In the genomic region with DNA sequence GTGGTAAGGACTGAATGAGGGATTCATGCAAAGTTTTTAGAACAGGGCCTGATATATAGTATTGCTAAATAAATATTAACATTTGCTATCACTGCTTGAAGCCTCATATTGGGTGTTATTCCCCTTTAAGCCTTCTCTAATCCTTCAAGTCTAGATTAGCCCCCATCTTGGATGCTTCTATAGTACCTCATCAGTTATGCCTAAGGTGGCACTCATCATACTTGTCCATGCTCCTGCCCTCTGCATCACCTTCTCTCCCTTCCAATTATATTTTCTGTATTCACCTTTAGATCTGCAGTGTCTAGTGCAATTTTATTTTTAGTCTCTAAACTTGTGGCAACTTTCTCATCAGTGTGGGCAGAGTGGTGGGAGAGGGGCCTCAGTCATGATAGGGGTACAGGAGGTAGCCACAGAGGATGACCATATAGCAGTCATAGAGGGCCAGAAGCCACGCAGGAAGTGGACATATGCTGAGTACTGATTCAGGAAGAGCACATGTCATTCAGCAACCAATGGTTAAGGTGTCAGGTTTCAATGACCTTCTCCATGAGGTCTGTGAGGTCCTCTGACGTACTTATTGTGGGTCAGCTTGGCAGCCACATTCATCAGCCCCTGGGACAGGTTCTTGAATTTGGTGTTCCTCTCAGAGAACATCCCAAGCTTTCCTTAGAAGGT, we compare ENCODE assay signal across 8 cellular contexts. TPM values are rescaled to one million over a fixed set of nuclear protein-coding genes. Genes with fewer than 3 reads are reported as not detected.
DNase-seq lines count a peak whose midpoint lies in the region; ATAC-seq and TF ChIP-seq lines count a peak whose summit lies in the region.

No MANE protein-coding gene starts in this region.

- H3K36me3 ChIP-seq in HEK293 (ENCODE audit: control insufficient read depth in 2 of 2, insufficient read depth in 1 of 2, low read length in 2 of 2) = no peaks in the 10 kb centered on the region
- H3K36me3 ChIP-seq in Peyer's patch = no peaks in the 10 kb centered on the region
- no peaks in the 10 kb centered on the region for H3K36me3 ChIP-seq in muscle layer of colon (ENCODE audit: insufficient read depth, low read length)

- H3K27me3 ChIP-seq in Peyer's patch (no peaks in the 10 kb centered on the region), muscle layer of colon (ENCODE audit: control insufficient read depth in 1 of 2, insufficient read depth in 2 of 2, low read length in 2 of 2) (no peaks in the 10 kb centered on the region)

- CTCF ChIA-PET in HEK293 (lab: Yijun Ruan, JAX) = interaction anchor here (1.4 kb wide), 1 partner anchor 65 kb away, joined by 3 read pairs; the partner anchor contains the start of gene TCTN3

- ATAC-seq in GM18858 (IDR thresholded peaks at IDR 0.05; ENCODE audit: unreplicated experiment) = peak; percentile 30

- no peaks in the 10 kb centered on the region for H3K9me3 ChIP-seq in HEK293 (ENCODE audit: control insufficient read depth, insufficient read depth, low read depth, low read length)
- H3K9me3 ChIP-seq in Peyer's patch = no peaks in the 10 kb centered on the region
- no peaks in the 10 kb centered on the region for H3K9me3 ChIP-seq in muscle layer of colon (ENCODE audit: low read length)

- TF ChIP-seq CTCF in HEK293 (tag by site-specific recombination; IDR thresholded peaks at IDR 0.05) (no peak), Peyer's patch (IDR thresholded peaks at IDR 0.05) (no peak)

- POLR2A ChIA-PET in HEK293 (lab: Yijun Ruan, JAX) = no interaction called here

- DNase-seq in Peyer's patch = peak in 2 of 3 donors; percentile 31 to 59
- DNase-seq in NOMO-1 (lab: John Stamatoyannopoulos, UW; ENCODE audit: unreplicated experiment in 2 of 2) = no peak
- no peak for DNase-seq in T1000 (lab: John Stamatoyannopoulos, UW)
- DNase-seq in NCI-H526 (lab: John Stamatoyannopoulos, UW) = no peak
- DNase-seq in amygdala (lab: John Stamatoyannopoulos, UW) = no peak

- H3K4me3 ChIP-seq in HEK293 (ENCODE audit: low read depth, low read length) (no peak overlapping the region), Peyer's patch (peak overlapping the region in 1 of 4 donors; percentile 18), muscle layer of colon (ENCODE audit: low read depth in 1 of 2, low read length in 2 of 2) (no peak overlapping the region)

- H3K9ac ChIP-seq in muscle layer of colon (ENCODE audit: low read length) = no peak overlapping the region

- TF ChIP-seq POLR2A in Peyer's patch (IDR thresholded peaks at IDR 0.05) = no peak

- peaks cover 6% of the 10 kb centered on the region for H3K4me1 ChIP-seq in HEK293 (ENCODE audit: control insufficient read depth, insufficient read depth, low read length)
- peaks cover 0 to 10% (median 2%) of the 10 kb centered on the region in 4 donors for H3K4me1 ChIP-seq in Peyer's patch
- H3K4me1 ChIP-seq in muscle layer of colon (ENCODE audit: insufficient read depth, low read length) = peaks cover 39% of the 10 kb centered on the region

- H3K27ac ChIP-seq in HEK293 (ENCODE audit: extremely low read depth, low read depth, low read length) (no peak overlapping the region), Peyer's patch (peak overlapping the region; percentile 34 to 80 (median 78)), muscle layer of colon (ENCODE audit: low read depth, low read length) (peak overlapping the region; percentile 54)

TF ChIP-seq in HEK293, 187 proteins besides CTCF, POLR2A, EP300 and RAD21:
- TF ChIP-seq ZNF629 (tag by site-specific recombination; IDR thresholded peaks at IDR 0.05) (peak; percentile 15; the same call in 1 of the 2 replicates), ZBTB21 (tag by site-specific recombination; IDR thresholded peaks at IDR 0.05) (no peak)
TF ChIP-seq in HEK293: peak in this region for 1.

RNA-seq across cellular contexts. Expression of gene ENTPD1, which starts 2.5 kb away (rescaled TPM):
- 10 to 100 TPM in 3 of 4 donors, 1 to 10 TPM in 1; 5.8 to 73.4 (median 16.8) TPM for total RNA-seq in Peyer's patch

Comparison
In these comparisons a context has a peak if more than half of its experiments do, and no peak if none do; other contexts are left out.
1. DNase-seq: peak in Peyer's patch (2 of 3); none in NOMO-1 (0 of 2), T1000 (single experiment), NCI-H526 (0 of 2) and amygdala (0 of 56).